ENCODE assay signal across 28 cellular contexts in genomic region chr4:150476776-150477175, GRCh38.
DNase-seq lines count a peak whose midpoint lies in the region; ATAC-seq, FAIRE-seq and TF ChIP-seq lines count a peak whose summit lies in the region.
"Had no signal": no experiment of that assay in that cellular context is flagged by ENCODE, and none has a peak within 500 bp of the region (broad histone marks: within the 10 kb centered on the region; RNA-seq: fewer than 3 reads in every experiment).

No MANE protein-coding gene starts in this region.

- H3K4me2 ChIP-seq in astrocyte (ENCODE audit: low read length) = no peak overlapping the region
- H3K4me2 ChIP-seq: A549, PC-9 had no signal

- no peak overlapping the region for H3K4me3 Mint-ChIP-seq in astrocyte (ENCODE audit: unreplicated experiment)
- H3K4me3 Mint-ChIP-seq in stimulated activated effector memory CD8-positive, alpha-beta T cell treated with anti-CD3 and anti-CD28 coated beads, Interleukin-12 subunit alpha, Interleukin-12 subunit beta, amount 100 ng/mL, for 72 hours = no peak overlapping the region
- H3K4me3 Mint-ChIP-seq: CD8-positive, alpha-beta T cell had no signal

- FAIRE-seq in GM19239 (lab: Jason Lieb, UNC) = peak; percentile 39
- FAIRE-seq in astrocyte (lab: Jason Lieb, UNC) = peak; percentile 5
- FAIRE-seq: A549, H54, K562 had no signal

- H3K27ac Mint-ChIP-seq in astrocyte (ENCODE audit: unreplicated experiment) = no peak overlapping the region
- peak overlapping the region; percentile 38 for H3K27ac Mint-ChIP-seq in stimulated activated effector memory CD8-positive, alpha-beta T cell treated with anti-CD3 and anti-CD28 coated beads, Interleukin-12 subunit alpha, Interleukin-12 subunit beta, amount 100 ng/mL, for 72 hours
- H3K27ac Mint-ChIP-seq: CD8-positive, alpha-beta T cell had no signal

- no peaks in the 10 kb centered on the region for H3K36me3 ChIP-seq in astrocyte (ENCODE audit: insufficient read depth, low read length)
- H3K36me3 ChIP-seq: SJCRH30 had no signal

- no peak for DNase-seq in GM19239 (ENCODE audit: insufficient read length, low spot score)
- DNase-seq in astrocyte (ENCODE audit: low read depth) = no peak
- peak; percentile 57 for DNase-seq in epithelial cell of esophagus (ENCODE audit: low read depth)
- DNase-seq in stimulated activated effector memory CD8-positive, alpha-beta T cell treated with anti-CD3 and anti-CD28 coated beads, Interleukin-12 subunit alpha, Interleukin-12 subunit beta, amount 100 ng/mL, for 72 hours (ENCODE audit: low spot score in 2 of 2) = no peak
- no peak for DNase-seq in SKM-1 treated with dmso at 0.1 percent for 144 hours (lab: John Stamatoyannopoulos, UW; ENCODE audit: unreplicated experiment)
- DNase-seq: AML-193; Caco-2; CD8-positive, alpha-beta T cell; DMS79 treated with DMSO at 0.1 percent for 48 hours; GF-D8; Kasumi-1; MV-4-11; NCI-H1105; NCI-H1436 treated with DMSO at 0.1 percent for 48 hours; NCI-H1930; NCI-H2107; NCI-H446 treated with DMSO at 0.1 percent for 48 hours; NCI-H526 treated with DMSO at 0.1 percent for 48 hours; PC-9; SJCRH30 had no signal

- no peaks in the 10 kb centered on the region for H3K9me3 ChIP-seq in astrocyte (ENCODE audit: insufficient read depth, low read depth, low read length)
- H3K9me3 ChIP-seq: A549, Caco-2, SJCRH30 had no signal

- no peaks in the 10 kb centered on the region for H3K4me1 Mint-ChIP-seq in astrocyte (ENCODE audit: low read depth, unreplicated experiment)
- peaks cover 7% of the 10 kb centered on the region for H3K4me1 Mint-ChIP-seq in stimulated activated effector memory CD8-positive, alpha-beta T cell treated with anti-CD3 and anti-CD28 coated beads, Interleukin-12 subunit alpha, Interleukin-12 subunit beta, amount 100 ng/mL, for 72 hours

- no peaks in the 10 kb centered on the region for H3K27me3 ChIP-seq in astrocyte (ENCODE audit: insufficient read depth, low read length)
- H3K27me3 ChIP-seq: SJCRH30 had no signal

- TF ChIP-seq CTCF in astrocyte (IDR thresholded peaks at IDR 0.05; ENCODE audit: insufficient read depth, low read depth, low read length) = no peak
- no peak for TF ChIP-seq CTCF in epithelial cell of esophagus (IDR thresholded peaks at IDR 0.05; ENCODE audit: insufficient read depth, low read depth, low read length, missing control alignments)

- no peak overlapping the region for H3K27ac ChIP-seq in astrocyte (ENCODE audit: low read depth, low read length)
- H3K27ac ChIP-seq: A549, C4-2B, PC-9, SJCRH30 had no signal

- H3K27me3 Mint-ChIP-seq in astrocyte (ENCODE audit: low read depth, unreplicated experiment) = no peaks in the 10 kb centered on the region

- ATAC-seq in stimulated activated effector memory CD8-positive, alpha-beta T cell treated with anti-CD3 and anti-CD28 coated beads, Interleukin-12 subunit alpha, Interleukin-12 subunit beta, amount 100 ng/mL, for 72 hours = peak; percentile 13
- ATAC-seq in GM19397 (IDR thresholded peaks at IDR 0.05; ENCODE audit: unreplicated experiment) (no peak), HG03135 (IDR thresholded peaks at IDR 0.05; ENCODE audit: unreplicated experiment) (no peak)
- ATAC-seq: A549; CD8-positive, alpha-beta T cell; K562; Right ventricle myocardium inferior; SK-N-SH treated with all-trans-retinoic acid at 6 μM for 48 hours had no signal

- peaks cover 2% of the 10 kb centered on the region for H3K9me3 Mint-ChIP-seq in astrocyte (ENCODE audit: unreplicated experiment)
- no peaks in the 10 kb centered on the region for H3K9me3 Mint-ChIP-seq in stimulated activated effector memory CD8-positive, alpha-beta T cell treated with anti-CD3 and anti-CD28 coated beads, Interleukin-12 subunit alpha, Interleukin-12 subunit beta, amount 100 ng/mL, for 72 hours
- H3K9me3 Mint-ChIP-seq: CD8-positive, alpha-beta T cell had no signal

- H4K20me1 ChIP-seq in astrocyte (ENCODE audit: insufficient read depth, low read length) = no peaks in the 10 kb centered on the region

- no peak overlapping the region for H2AFZ ChIP-seq in astrocyte (ENCODE audit: low read depth, low read length)
- H2AFZ ChIP-seq: PC-9 had no signal

- H3K36me3 Mint-ChIP-seq in astrocyte (ENCODE audit: low read depth, unreplicated experiment) = no peaks in the 10 kb centered on the region
- peaks cover 34% of the 10 kb centered on the region for H3K36me3 Mint-ChIP-seq in stimulated activated effector memory CD8-positive, alpha-beta T cell treated with anti-CD3 and anti-CD28 coated beads, Interleukin-12 subunit alpha, Interleukin-12 subunit beta, amount 100 ng/mL, for 72 hours

- H3K4me1 ChIP-seq in astrocyte (ENCODE audit: insufficient read depth, low read length) = no peaks in the 10 kb centered on the region
- H3K4me1 ChIP-seq: A549, Caco-2, SJCRH30 had no signal

- no peak overlapping the region for H3K9ac ChIP-seq in astrocyte (ENCODE audit: low read length)

- H3K4me3 ChIP-seq in astrocyte (ENCODE audit: insufficient read depth, low read depth, low read length) (no peak overlapping the region), epithelial cell of esophagus (ENCODE audit: low read length) (no peak overlapping the region)
- H3K4me3 ChIP-seq: A549, K562, PC-9, SJCRH30 had no signal

- no peaks in the 10 kb centered on the region for H3K79me2 ChIP-seq in astrocyte (ENCODE audit: insufficient read depth, low read length)
